In genomic region chr12:122226366-122227222, GRCh38 we compare ENCODE assay signal across 9 cellular contexts. TPM values are rescaled to one million over a fixed set of nuclear protein-coding genes. Genes with fewer than 3 reads are reported as not detected.
DNase-seq lines count a peak whose midpoint lies in the region; ATAC-seq lines count a peak whose summit lies in the region.
"Had no signal": no experiment of that assay in that cellular context is flagged by ENCODE, and none has a peak within 500 bp of the region (broad histone marks: within the 10 kb centered on the region; RNA-seq: fewer than 3 reads in every experiment).

No MANE protein-coding gene starts in this region.

- peaks cover 12% of the 10 kb centered on the region for H3K4me1 ChIP-seq in iPS-18a (ENCODE audit: control insufficient read depth, low read depth, low read length)

- H3K9ac ChIP-seq in iPS-18a (ENCODE audit: low read length) = no peak overlapping the region

- H3K27me3 Mint-ChIP-seq in activated CD8-positive, alpha-beta memory T cell treated with anti-CD3 and anti-CD28 coated beads, Interleukin-2, amount 10 ng/mL, durations not matched to agents 7 days and 5 days = no peaks in the 10 kb centered on the region
- no peaks in the 10 kb centered on the region for H3K27me3 Mint-ChIP-seq in T-cell

- peak overlapping the region; percentile 85 for H3K4me3 Mint-ChIP-seq in activated CD8-positive, alpha-beta memory T cell treated with anti-CD3 and anti-CD28 coated beads, Interleukin-2, amount 10 ng/mL, durations not matched to agents 7 days and 5 days
- H3K4me3 Mint-ChIP-seq in T-cell = peak overlapping the region; percentile 68 to 90 (median 75)

- peak overlapping the region; percentile 86 for H3K27ac Mint-ChIP-seq in activated CD8-positive, alpha-beta memory T cell treated with anti-CD3 and anti-CD28 coated beads, Interleukin-2, amount 10 ng/mL, durations not matched to agents 7 days and 5 days
- H3K27ac Mint-ChIP-seq in T-cell = peak overlapping the region; percentile 75 to 83

- no peak overlapping the region for H3K27ac ChIP-seq in iPS-18a (ENCODE audit: low read length)
- H3K27ac ChIP-seq in temporal lobe (ENCODE audit: low read depth, low read length) = peak overlapping the region; percentile 54

- no peaks in the 10 kb centered on the region for H3K9me3 ChIP-seq in iPS-18a (ENCODE audit: control insufficient read depth, low read depth, low read length)

- CTCF ChIA-PET in activated CD8-positive, alpha-beta memory T cell treated with anti-CD3 and anti-CD28 coated beads, Interleukin-2, amount 10 ng/mL, durations not matched to agents 7 days and 5 days (lab: Charles Lee) = interaction anchor here (0.6 to 3.6 kb wide), 14 partner anchors 9 to 245 kb away, joined by 3 to 34 read pairs (median 4); partner anchors contain the start of gene VPS33A
- CTCF ChIA-PET in T-cell (lab: Charles Lee) = interaction anchor here (0.5 to 3.1 kb wide), 9 partner anchors 14 to 549 kb away, joined by 3 to 28 read pairs (median 6); partner anchors contain the start of gene VPS33A (in 1 of the 2)

- H3K9me3 Mint-ChIP-seq in activated CD8-positive, alpha-beta memory T cell treated with anti-CD3 and anti-CD28 coated beads, Interleukin-2, amount 10 ng/mL, durations not matched to agents 7 days and 5 days (ENCODE audit: low read depth) = no peaks in the 10 kb centered on the region
- H3K9me3 Mint-ChIP-seq in T-cell = no peaks in the 10 kb centered on the region

- POLR2A ChIA-PET in T-cell (lab: Charles Lee) = interaction anchor here (0.5 to 3.2 kb wide), 7 partner anchors 18 to 671 kb away, joined by 3 to 13 read pairs (median 4); partner anchors contain the start of genes RSRC2 (in 1 of the 2) and ZCCHC8 (in 1 of the 2)

- H3K36me3 Mint-ChIP-seq in activated CD8-positive, alpha-beta memory T cell treated with anti-CD3 and anti-CD28 coated beads, Interleukin-2, amount 10 ng/mL, durations not matched to agents 7 days and 5 days = peaks cover 13% of the 10 kb centered on the region
- peaks cover 35% of the 10 kb centered on the region for H3K36me3 Mint-ChIP-seq in T-cell

- H3K4me1 Mint-ChIP-seq in activated CD8-positive, alpha-beta memory T cell treated with anti-CD3 and anti-CD28 coated beads, Interleukin-2, amount 10 ng/mL, durations not matched to agents 7 days and 5 days = peaks cover 41% of the 10 kb centered on the region
- peaks cover 40 to 50% (median 46%) of the 10 kb centered on the region in 3 donors for H3K4me1 Mint-ChIP-seq in T-cell

- H3K36me3 ChIP-seq in iPS-18a (ENCODE audit: control insufficient read depth, low read depth, low read length) = peaks cover 30% of the 10 kb centered on the region

- peak overlapping the region; percentile 6 for H3K4me3 ChIP-seq in iPS-18a (ENCODE audit: low read length)

- no peaks in the 10 kb centered on the region for H3K27me3 ChIP-seq in iPS-18a (ENCODE audit: control insufficient read depth, insufficient read depth, low read length)

- DNase-seq in activated CD8-positive, alpha-beta memory T cell treated with anti-CD3 and anti-CD28 coated beads, Interleukin-2, amount 10 ng/mL, durations not matched to agents 7 days and 5 days = no peak
- no peak for DNase-seq in activated CD8-positive, alpha-beta memory T cell treated with anti-CD3 and anti-CD28 coated beads, Interleukin-2, amount 50 U/mL, for 4 hours
- DNase-seq in T-cell (no peak), hypothalamus (lab: John Stamatoyannopoulos, UW) (no peak)
- DNase-seq in stimulated activated CD4-positive, alpha-beta T cell treated with anti-CD3 and anti-CD28 coated beads, Interleukin-4, amount 100 ng/mL, for 24 hours = no peak

- ATAC-seq in activated CD8-positive, alpha-beta memory T cell treated with anti-CD3 and anti-CD28 coated beads, Interleukin-2, amount 10 ng/mL, durations not matched to agents 7 days and 5 days = peak; percentile 66
- ATAC-seq in T-cell (replicated peaks in 1 of 4) = no peak
- ATAC-seq in GM18511 (IDR thresholded peaks at IDR 0.05; ENCODE audit: unreplicated experiment) = no peak

RNA-seq across cellular contexts. Expression of gene DIABLO, which starts 0.7 kb away (rescaled TPM):
- 10 to 100 TPM; 40.3 to 46.1 TPM for total RNA-seq in activated CD8-positive, alpha-beta memory T cell treated with anti-CD3 and anti-CD28 coated beads, Interleukin-2, amount 10 ng/mL, durations not matched to agents 7 days and 5 days
- total RNA-seq in T-cell (10 to 100 TPM; 39.8 to 85.1 (median 41.3) TPM), temporal lobe (37.6 TPM)

RNA-seq across cellular contexts. Expression of gene B3GNT4, which starts 23.1 kb away (rescaled TPM):
- under 1 TPM; 0.19 to 0.76 TPM for total RNA-seq in activated CD8-positive, alpha-beta memory T cell treated with anti-CD3 and anti-CD28 coated beads, Interleukin-2, amount 10 ng/mL, durations not matched to agents 7 days and 5 days
- total RNA-seq in T-cell (1 to 10 TPM in 2 of 5 donors, under 1 TPM in 2, not detected in 1; 0.35 to 1.4 (median 0.88) TPM), temporal lobe (4.7 TPM)

RNA-seq across cellular contexts. Expression of gene VPS33A, which starts 39.7 kb away (rescaled TPM):
- 10 to 100 TPM; 26.2 to 37.3 TPM for total RNA-seq in activated CD8-positive, alpha-beta memory T cell treated with anti-CD3 and anti-CD28 coated beads, Interleukin-2, amount 10 ng/mL, durations not matched to agents 7 days and 5 days
- 10 to 100 TPM; 22.7 to 35.0 (median 29.5) TPM for total RNA-seq in T-cell
- 15.5 TPM for total RNA-seq in temporal lobe

RNA-seq across cellular contexts. Expression of gene LRRC43, which starts 43.7 kb away (rescaled TPM):
- total RNA-seq in activated CD8-positive, alpha-beta memory T cell treated with anti-CD3 and anti-CD28 coated beads, Interleukin-2, amount 10 ng/mL, durations not matched to agents 7 days and 5 days = under 1 TPM in 1 of 2 experiments, not detected in 1; 0.67 TPM
- under 1 TPM in 2 of 5 donors, not detected in 3; 0.44 to 0.66 TPM for total RNA-seq in T-cell
- total RNA-seq in temporal lobe = 0.98 TPM

RNA-seq across cellular contexts. Expression of gene IL31, which starts 52.6 kb away (rescaled TPM):
- not detected for total RNA-seq in activated CD8-positive, alpha-beta memory T cell treated with anti-CD3 and anti-CD28 coated beads, Interleukin-2, amount 10 ng/mL, durations not matched to agents 7 days and 5 days
- total RNA-seq in T-cell (not detected), temporal lobe (not detected)
- total RNA-seq: dermis microvascular lymphatic vessel endothelial cell had no signal
